ENCODE assay signal across 22 cellular contexts in genomic region chr11:104098555-104098954, GRCh38.
DNase-seq lines count a peak whose midpoint lies in the region; ATAC-seq lines count a peak whose summit lies in the region.
"Had no signal": no experiment of that assay in that cellular context is flagged by ENCODE, and none has a peak within 500 bp of the region (broad histone marks: within the 10 kb centered on the region; RNA-seq: fewer than 3 reads in every experiment).

No MANE protein-coding gene starts in this region.

- DNase-seq in M059J (ENCODE audit: low read depth) (peak; percentile 48), iris pigment epithelial cell (ENCODE audit: low read depth) (peak; percentile 54), kidney glomerular epithelial cell (lab: John Stamatoyannopoulos, UW) (no peak)
- DNase-seq in activated CD4-positive, CD25-positive, alpha-beta regulatory T cell treated with anti-CD3 and anti-CD28 coated beads, Interleukin-2, amount 50 U/mL, for 72 hours: no peak
- DNase-seq: ACHN; C1 segment of cervical spinal cord; CD8-positive, alpha-beta T cell; DND-41; H7; KG1; NCI-H1694; NCI-H2081; NCI-H2171; NCI-H345; NCI-H524; NCI-H774; NK-92 treated with Interleukin-12 subunit alpha and Interleukin-12 subunit beta, amount 100 ng/mL, for 24 hours; Peyer's patch had no signal

- ATAC-seq in GM18868 (IDR thresholded peaks at IDR 0.05; ENCODE audit: unreplicated experiment) (peak; percentile 16), HG03159 (IDR thresholded peaks at IDR 0.05; ENCODE audit: unreplicated experiment) (peak; percentile 13), HG03457 (IDR thresholded peaks at IDR 0.05; ENCODE audit: unreplicated experiment) (no peak)
- ATAC-seq: CD8-positive, alpha-beta T cell; SK-N-SH treated with all-trans-retinoic acid at 6 μM for 48 hours had no signal

Comparison
In these comparisons a context has a peak if more than half of its experiments do, and no peak if none do; other contexts are left out.
1. DNase-seq: peak in M059J (single experiment) and iris pigment epithelial cell (single experiment); none in kidney glomerular epithelial cell (single experiment) and activated CD4-positive, CD25-positive, alpha-beta regulatory T cell treated with anti-CD3 and anti-CD28 coated beads, Interleukin-2, amount 50 U/mL, for 72 hours (single experiment).